25 cellular contexts compared by ENCODE assay signal in the genomic region with DNA sequence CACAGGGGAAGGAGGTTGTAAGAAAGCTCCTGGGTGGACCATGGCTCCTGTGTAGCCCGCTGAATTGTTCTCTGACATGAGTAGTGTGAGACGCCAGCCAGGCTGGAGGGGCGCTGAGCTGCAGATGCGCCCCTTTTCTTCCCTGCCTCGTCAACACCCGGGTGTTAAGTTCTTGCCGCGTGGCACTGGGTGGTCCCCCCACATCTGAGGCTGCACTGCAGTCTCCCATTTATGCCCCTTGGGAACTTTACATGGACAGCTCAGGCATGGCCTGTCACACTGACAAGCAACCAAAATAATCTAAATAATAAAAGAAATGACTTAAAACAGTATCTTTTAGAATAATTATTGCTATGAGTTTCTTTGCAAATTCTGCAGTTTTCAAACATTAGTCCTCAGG. TPM values are rescaled to one million over a fixed set of nuclear protein-coding genes. Genes with fewer than 3 reads are reported as not detected.
DNase-seq lines count a peak whose midpoint lies in the region; ATAC-seq and TF ChIP-seq lines count a peak whose summit lies in the region.
"Had no signal": no experiment of that assay in that cellular context is flagged by ENCODE, and none has a peak within 500 bp of the region (broad histone marks: within the 10 kb centered on the region; RNA-seq: fewer than 3 reads in every experiment).

No MANE protein-coding gene starts in this region.

- peaks cover 28% of the 10 kb centered on the region for H3K27me3 Mint-ChIP-seq in stimulated activated memory B cell treated with anti-CD40 and anti-IgM and Interleukin-4, amounts not matched to agents 10 μg/mL and 1 μg/mL and 100 μg/mL, for 72 hours

- intact Hi-C loops in sigmoid colon (cut with DNase I), result no loop called here

- CTCF ChIA-PET in RWPE1 (lab: Yijun Ruan, JAX), result interaction anchor here (0.5 to 3.0 kb wide), 4 partner anchors 11 to 1682 kb away, joined by 3 to 20 read pairs (median 4); no protein-coding TSS in a partner anchor

- H3K4me3 ChIP-seq in sigmoid colon, result no peak overlapping the region
- H3K4me3 ChIP-seq: A549; BLaER1 treated with 17β-estradiol and CSF1 and Interleukin-3, amounts not matched to agents 10 nM and 100 nM; GM12878; GM23248 had no signal

- H3K27ac ChIP-seq in RWPE1 (peak overlapping the region; percentile 29), sigmoid colon (no peak overlapping the region)
- H3K27ac ChIP-seq: A549; BLaER1 treated with 17β-estradiol and CSF1 and Interleukin-3, amounts not matched to agents 10 nM and 100 nM; GM23248 had no signal

- H3K4me1 ChIP-seq in sigmoid colon, result no peaks in the 10 kb centered on the region
- H3K4me1 ChIP-seq: BE2C had no signal

- DNase-seq in activated effector memory CD4-positive, alpha-beta T cell treated with anti-CD3 and anti-CD28 coated beads, Interleukin-2, amount 50 U/mL, for 16 hours, result peak; percentile 38
- no peak for DNase-seq in activated effector memory CD4-positive, alpha-beta T cell treated with Interleukin-2 at 50 U/mL for 16 hours
- DNase-seq in RWPE1 (ENCODE audit: low spot score), result no peak
- peak; percentile 57 for DNase-seq in mesenteric fat pad (ENCODE audit: low spot score)
- peak; percentile 43 for DNase-seq in sigmoid colon
- no peak for DNase-seq in middle frontal gyrus (ENCODE audit: extremely low spot score, low spot score)
- no peak for DNase-seq in omental fat pad (ENCODE audit: low spot score)
- DNase-seq: 8988T; ACHN; AML-193; BE2C; CD4-positive, alpha-beta T cell; CD8-positive, alpha-beta memory T cell; DMS 273 treated with DMSO at 0.1 percent for 48 hours; DMS79; EL; GDM1; GM23248; H7; HCEC 1CT had no signal

- TF ChIP-seq CTCF in RWPE1 (conservative IDR thresholded peaks at IDR 0.05; ENCODE audit: low read depth) (no peak), sigmoid colon (IDR thresholded peaks at IDR 0.05) (no peak), omental fat pad (IDR thresholded peaks at IDR 0.05) (no peak)

- no peak for ATAC-seq in stimulated activated memory B cell treated with anti-CD40 and anti-IgM and Interleukin-4, amounts not matched to agents 10 μg/mL and 1 μg/mL and 100 μg/mL, for 72 hours
- no peak for ATAC-seq in omental fat pad (ENCODE audit: low FRiP score)
- ATAC-seq: A549, GM12878 had no signal

- POLR2A ChIA-PET in RWPE1 (lab: Yijun Ruan, JAX; ENCODE audit: low non-redundant PET), result no interaction called here

- no peaks in the 10 kb centered on the region for H3K27me3 ChIP-seq in sigmoid colon
- H3K27me3 ChIP-seq: BE2C; BLaER1 treated with 17β-estradiol and CSF1 and Interleukin-3, amounts not matched to agents 10 nM and 100 nM had no signal

- H3K9me3 ChIP-seq in sigmoid colon, result no peaks in the 10 kb centered on the region
- H3K9me3 ChIP-seq: A549; BE2C; BLaER1 treated with 17β-estradiol and CSF1 and Interleukin-3, amounts not matched to agents 10 nM and 100 nM had no signal

- no peak for TF ChIP-seq POLR2A in sigmoid colon (IDR thresholded peaks at IDR 0.05)

- no peaks in the 10 kb centered on the region for H3K4me1 Mint-ChIP-seq in stimulated activated memory B cell treated with anti-CD40 and anti-IgM and Interleukin-4, amounts not matched to agents 10 μg/mL and 1 μg/mL and 100 μg/mL, for 72 hours
- H3K4me1 Mint-ChIP-seq: CD14-positive monocyte; CD8-positive, alpha-beta memory T cell had no signal

- H3K9me3 Mint-ChIP-seq in stimulated activated memory B cell treated with anti-CD40 and anti-IgM and Interleukin-4, amounts not matched to agents 10 μg/mL and 1 μg/mL and 100 μg/mL, for 72 hours, result no peaks in the 10 kb centered on the region
- H3K9me3 Mint-ChIP-seq: CD4-positive, alpha-beta T cell; CD8-positive, alpha-beta memory T cell had no signal

- no peak overlapping the region for H3K27ac Mint-ChIP-seq in stimulated activated memory B cell treated with anti-CD40 and anti-IgM and Interleukin-4, amounts not matched to agents 10 μg/mL and 1 μg/mL and 100 μg/mL, for 72 hours
- H3K27ac Mint-ChIP-seq: CD14-positive monocyte; CD4-positive, alpha-beta T cell had no signal

- 28 to 76% methylated on average over 8 of the region's 8 CpGs for WGBS in sigmoid colon, 2 donors

- H3K36me3 Mint-ChIP-seq in stimulated activated memory B cell treated with anti-CD40 and anti-IgM and Interleukin-4, amounts not matched to agents 10 μg/mL and 1 μg/mL and 100 μg/mL, for 72 hours, result no peaks in the 10 kb centered on the region
- H3K36me3 Mint-ChIP-seq: CD14-positive monocyte; CD8-positive, alpha-beta memory T cell had no signal

- H3K4me3 Mint-ChIP-seq in stimulated activated memory B cell treated with anti-CD40 and anti-IgM and Interleukin-4, amounts not matched to agents 10 μg/mL and 1 μg/mL and 100 μg/mL, for 72 hours, result no peak overlapping the region
- H3K4me3 Mint-ChIP-seq: CD4-positive, alpha-beta T cell; CD8-positive, alpha-beta memory T cell had no signal

- no peaks in the 10 kb centered on the region for H3K36me3 ChIP-seq in sigmoid colon
- H3K36me3 ChIP-seq: BE2C; BLaER1 treated with 17β-estradiol and CSF1 and Interleukin-3, amounts not matched to agents 10 nM and 100 nM had no signal

- TF ChIP-seq EP300 in sigmoid colon (IDR thresholded peaks at IDR 0.05), result no peak

RNA-seq across cellular contexts. Expression of a gene that starts 34.6 kb away (rescaled TPM):
- total RNA-seq in mesenteric fat pad (86.9 TPM), sigmoid colon (10 to 100 TPM; 12.3 to 17.4 (median 15.4) TPM), omental fat pad (10 to 100 TPM; 20.2 to 55.1 (median 32.5) TPM)
- 1 to 10 TPM; 1.4 to 3.6 (median 3.0) TPM for polyA plus RNA-seq in sigmoid colon
- polyA plus RNA-seq: CD14-positive monocyte; CD8-positive, alpha-beta memory T cell had no signal

Comparison
In these comparisons a context has a peak if more than half of its experiments do, and no peak if none do; other contexts are left out.
1. DNase-seq: peak in activated effector memory CD4-positive, alpha-beta T cell treated with anti-CD3 and anti-CD28 coated beads, Interleukin-2, amount 50 U/mL, for 16 hours (single experiment), mesenteric fat pad (single experiment) and sigmoid colon (single experiment); none in activated effector memory CD4-positive, alpha-beta T cell treated with Interleukin-2 at 50 U/mL for 16 hours (single experiment), RWPE1 (single experiment), middle frontal gyrus (single experiment) and omental fat pad (single experiment).